ENCODE assay signal across 9 cellular contexts in the genomic region with DNA sequence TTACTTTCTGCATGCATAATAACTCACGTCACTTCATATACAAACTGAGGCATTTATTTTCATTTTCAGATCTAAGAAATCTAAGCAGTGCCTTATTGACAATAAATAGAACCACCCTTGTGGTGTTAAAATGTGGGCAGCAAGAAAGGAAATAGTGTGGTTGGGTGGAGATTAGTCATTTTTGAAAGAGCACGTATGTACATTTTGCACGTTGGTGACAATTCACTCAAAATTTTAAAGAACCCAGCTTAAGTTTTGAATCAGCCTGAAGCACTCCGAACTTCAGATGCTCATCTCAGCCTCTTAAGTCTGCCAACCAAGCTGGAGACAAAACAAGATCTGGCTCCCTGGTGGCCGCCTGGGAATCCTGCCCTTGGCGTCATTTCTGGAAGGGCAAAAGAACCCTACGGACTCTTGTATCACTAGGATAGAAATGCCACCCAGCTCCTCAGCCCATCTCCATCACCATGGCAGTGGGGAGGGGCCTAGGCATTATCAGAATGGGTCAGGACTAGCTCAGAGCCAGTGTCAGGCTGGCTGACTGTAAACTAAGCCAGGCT.
A peak's percentile ranks its signal among the peaks of the same experiment; 100 is the strongest.
DNase-seq lines count a peak whose midpoint lies in the region; ATAC-seq and TF ChIP-seq lines count a peak whose summit lies in the region.
"Had no signal": no experiment of that assay in that cellular context is flagged by ENCODE, and none has a peak within 500 bp of the region (broad histone marks: within the 10 kb centered on the region; RNA-seq: fewer than 3 reads in every experiment).

No MANE protein-coding gene starts in this region.

- peaks cover 59% of the 10 kb centered on the region for H3K4me1 ChIP-seq in CD4-positive, alpha-beta memory T cell (ENCODE audit: insufficient read depth, low read length)
- no peaks in the 10 kb centered on the region for H3K4me1 ChIP-seq in ovary (ENCODE audit: insufficient read depth)
- no peaks in the 10 kb centered on the region for H3K4me1 ChIP-seq in testis

- H3K27me3 Mint-ChIP-seq in CD4-positive, alpha-beta memory T cell, result no peaks in the 10 kb centered on the region
- no peaks in the 10 kb centered on the region for H3K27me3 Mint-ChIP-seq in IgD-negative memory B cell

- H3K36me3 Mint-ChIP-seq in CD4-positive, alpha-beta memory T cell, result peaks cover 0 to 2% of the 10 kb centered on the region in 2 donors
- no peaks in the 10 kb centered on the region for H3K36me3 Mint-ChIP-seq in IgD-negative memory B cell

- POLR2A ChIA-PET in CD4-positive, alpha-beta memory T cell (lab: Charles Lee; ENCODE audit: partially characterized antibody), result interaction anchor here (0.8 to 4.2 kb wide), 16 partner anchors 8 to 738 kb away, joined by 3 to 50 read pairs (median 4); a partner anchor contains a TSS

- 80 to 84% (median 82%) methylated on average over 7 of the region's 7 CpGs for WGBS in ovary, 3 donors
- 79 to 85% methylated on average over 7 of the region's 7 CpGs for WGBS in testis, 2 donors

- H3K4me3 Mint-ChIP-seq in CD4-positive, alpha-beta memory T cell, result peak overlapping the region; percentile 2 to 74 (median 70)
- peak overlapping the region in 2 of 4 donors; percentile 18 to 52 for H3K4me3 Mint-ChIP-seq in IgD-negative memory B cell

- H3K27ac ChIP-seq in CD4-positive, alpha-beta memory T cell (ENCODE audit: low read depth, low read length), result peak overlapping the region; percentile 74
- H3K27ac ChIP-seq in ovary (no peak overlapping the region), testis (no peak overlapping the region)
- H3K27ac ChIP-seq: cardiac muscle cell had no signal

- TF ChIP-seq POLR2A in ovary (IDR thresholded peaks at IDR 0.05) (no peak), testis (IDR thresholded peaks at IDR 0.05) (no peak)

- no peaks in the 10 kb centered on the region for H3K36me3 ChIP-seq in CD4-positive, alpha-beta memory T cell (ENCODE audit: insufficient read depth, low read length)
- H3K36me3 ChIP-seq in ovary, result no peaks in the 10 kb centered on the region
- no peaks in the 10 kb centered on the region for H3K36me3 ChIP-seq in testis (ENCODE audit: low read depth, missing control alignments)
- H3K36me3 ChIP-seq: cardiac muscle cell had no signal

- intact Hi-C loops in CD4-positive, alpha-beta memory T cell (cut with micrococcal nuclease), result loop anchor here (1.0 to 2.0 kb wide), 4 partner anchors 18 to 332 kb away; a partner anchor contains a TSS
- intact Hi-C loops in ovary (cut with DNase I) (no loop called here), testis (cut with DNase I; ENCODE audit: low total_unique reads) (no loop called here)

- CTCF ChIA-PET in CD4-positive, alpha-beta memory T cell (lab: Charles Lee; ENCODE audit: partially characterized antibody), result interaction anchor here (0.8 to 4.8 kb wide), 7 partner anchors 9 to 76 kb away, joined by 3 to 50 read pairs (median 3); no protein-coding TSS in a partner anchor

- H3K27ac Mint-ChIP-seq in CD4-positive, alpha-beta memory T cell, result peak overlapping the region; percentile 88 to 99 (median 97)
- H3K27ac Mint-ChIP-seq in IgD-negative memory B cell, result peak overlapping the region in 2 of 3 donors; percentile 1 to 13

- H3K27me3 ChIP-seq in CD4-positive, alpha-beta memory T cell (ENCODE audit: insufficient read depth, low read length), result no peaks in the 10 kb centered on the region
- H3K27me3 ChIP-seq in ovary (no peaks in the 10 kb centered on the region), testis (no peaks in the 10 kb centered on the region)
- H3K27me3 ChIP-seq: cardiac muscle cell had no signal

- peak overlapping the region; percentile 4 to 29 for H3K4me3 ChIP-seq in CD4-positive, alpha-beta memory T cell (ENCODE audit: low read length in 2 of 2)
- H3K4me3 ChIP-seq in ovary, result no peak overlapping the region
- no peak overlapping the region for H3K4me3 ChIP-seq in testis
- H3K4me3 ChIP-seq: cardiac muscle cell had no signal

- peaks cover 0 to 2% (median 0%) of the 10 kb centered on the region in 8 donors for H3K9me3 Mint-ChIP-seq in CD4-positive, alpha-beta memory T cell
- H3K9me3 Mint-ChIP-seq in IgD-negative memory B cell, result no peaks in the 10 kb centered on the region

- DNase-seq in CD4-positive, alpha-beta memory T cell, result peak; percentile 86 to 94 (median 88)
- DNase-seq in activated T-cell treated with anti-CD3 and anti-CD28 coated beads, Interleukin-2, amount 50 U/mL, for 48 hours, result peak; percentile 76 to 79
- peak; percentile 46 to 53 for DNase-seq in stimulated activated CD4-positive, alpha-beta T cell treated with anti-CD3 and anti-CD28 coated beads, Interleukin-2, amount 100 ng/mL, for 24 hours
- DNase-seq in DMS153 treated with DMSO at 0.1 percent for 48 hours (lab: John Stamatoyannopoulos, UW; ENCODE audit: unreplicated experiment) (no peak), ovary (no peak), testis (no peak)

- peaks cover 47 to 61% (median 57%) of the 10 kb centered on the region in 4 donors for H3K4me1 Mint-ChIP-seq in CD4-positive, alpha-beta memory T cell
- peaks cover 5 to 13% (median 10%) of the 10 kb centered on the region in 3 donors for H3K4me1 Mint-ChIP-seq in IgD-negative memory B cell

- TF ChIP-seq EP300 in ovary (IDR thresholded peaks at IDR 0.05), result no peak

- H3K9me3 ChIP-seq in CD4-positive, alpha-beta memory T cell (ENCODE audit: control insufficient read depth in 1 of 2, low read length in 2 of 2), result no peaks in the 10 kb centered on the region
- H3K9me3 ChIP-seq in ovary (no peaks in the 10 kb centered on the region), testis (no peaks in the 10 kb centered on the region)

- ATAC-seq in GM21447 (IDR thresholded peaks at IDR 0.05; ENCODE audit: unreplicated experiment), result peak; percentile 89

- TF ChIP-seq CTCF in ovary (IDR thresholded peaks at IDR 0.05) (no peak), testis (IDR thresholded peaks at IDR 0.05) (no peak)

Comparison
In these comparisons a context has a peak if more than half of its experiments do, and no peak if none do; other contexts are left out.
1. DNase-seq: peak in CD4-positive, alpha-beta memory T cell (5 of 5), activated T-cell treated with anti-CD3 and anti-CD28 coated beads, Interleukin-2, amount 50 U/mL, for 48 hours (2 of 2) and stimulated activated CD4-positive, alpha-beta T cell treated with anti-CD3 and anti-CD28 coated beads, Interleukin-2, amount 100 ng/mL, for 24 hours (2 of 2); none in DMS153 treated with DMSO at 0.1 percent for 48 hours (single experiment), ovary (0 of 5) and testis (single experiment).
2. H3K4me3 ChIP-seq: peak in CD4-positive, alpha-beta memory T cell (2 of 2); none in ovary (single experiment) and testis (0 of 2).